ENCODE assay signal across 8 cellular contexts in genomic region chr15:99565281-99566156, GRCh38. TPM values are rescaled to one million over a fixed set of nuclear protein-coding genes. Genes with fewer than 3 reads are reported as not detected.
DNase-seq lines count a peak whose midpoint lies in the region; FAIRE-seq and TF ChIP-seq lines count a peak whose summit lies in the region.

MEF2A (plus strand) TSS chr15:99565984; CDS start chr15:99633120, 67,136 bp downstream.

- peak within 1 kb of the TSS; percentile 100 for H3K4me3 ChIP-seq in Loucy (ENCODE audit: low read length, poor library complexity, severe bottlenecking)
- peak within 1 kb of the TSS; percentile 98 for H3K4me3 ChIP-seq in fibroblast of villous mesenchyme (ENCODE audit: low read depth, low read length)

- peak within 1 kb of the TSS; percentile 99 for H2AFZ ChIP-seq in Loucy (ENCODE audit: low read length)

- peak within 1 kb of the TSS; percentile 94 for H3K4me3 Mint-ChIP-seq in nephron progenitor cell
- peak within 1 kb of the TSS; percentile 98 for H3K4me3 Mint-ChIP-seq in stimulated activated naive CD8-positive, alpha-beta T cell treated with anti-CD3 and anti-CD28 coated beads, Interleukin-15, Interleukin-2, amounts not matched to agents 100 ng/mL and 50 ng/mL, for 24 hours

- no peaks in the 10 kb centered on the region for H3K9me3 ChIP-seq in Loucy (ENCODE audit: insufficient read depth, low read depth, low read length)

- H3K4me2 ChIP-seq in Loucy (ENCODE audit: low read depth, low read length, poor library complexity, severe bottlenecking) = peak within 1 kb of the TSS; percentile 76

- peaks cover 50% of the 10 kb centered on the region for H3K4me1 ChIP-seq in Loucy (ENCODE audit: insufficient read depth, low read length, poor library complexity, severe bottlenecking)

- peaks cover 37% of the 10 kb centered on the region for H4K20me1 ChIP-seq in Loucy (ENCODE audit: insufficient read depth, low read length, poor library complexity, severe bottlenecking)

- no peaks in the 10 kb centered on the region for H3K36me3 ChIP-seq in Loucy (ENCODE audit: insufficient read depth, low read length)

- H3K27ac Mint-ChIP-seq in nephron progenitor cell = peak within 1 kb of the TSS; percentile 99
- peak within 1 kb of the TSS; percentile 95 for H3K27ac Mint-ChIP-seq in stimulated activated naive CD8-positive, alpha-beta T cell treated with anti-CD3 and anti-CD28 coated beads, Interleukin-15, Interleukin-2, amounts not matched to agents 100 ng/mL and 50 ng/mL, for 24 hours

- peaks cover 39% of the 10 kb centered on the region for H3K79me2 ChIP-seq in Loucy (ENCODE audit: insufficient read depth, low read length)

- H3K9ac ChIP-seq in Loucy (ENCODE audit: low read depth, low read length, poor library complexity, severe bottlenecking) = peak within 1 kb of the TSS; percentile 94

- no peaks in the 10 kb centered on the region; the same call in 1 of the 2 replicates for H3F3A ChIP-seq in Loucy (ENCODE audit: low read depth)

- H3K27me3 Mint-ChIP-seq in nephron progenitor cell (ENCODE audit: low read depth, poor library complexity) = peaks cover 8% of the 10 kb centered on the region
- no peaks in the 10 kb centered on the region for H3K27me3 Mint-ChIP-seq in stimulated activated naive CD8-positive, alpha-beta T cell treated with anti-CD3 and anti-CD28 coated beads, Interleukin-15, Interleukin-2, amounts not matched to agents 100 ng/mL and 50 ng/mL, for 24 hours

- no peaks in the 10 kb centered on the region for H3K36me3 Mint-ChIP-seq in nephron progenitor cell (ENCODE audit: low read depth)
- H3K36me3 Mint-ChIP-seq in stimulated activated naive CD8-positive, alpha-beta T cell treated with anti-CD3 and anti-CD28 coated beads, Interleukin-15, Interleukin-2, amounts not matched to agents 100 ng/mL and 50 ng/mL, for 24 hours (ENCODE audit: low read depth) = no peaks in the 10 kb centered on the region

- H3K9me3 Mint-ChIP-seq in nephron progenitor cell = no peaks in the 10 kb centered on the region
- no peaks in the 10 kb centered on the region for H3K9me3 Mint-ChIP-seq in stimulated activated naive CD8-positive, alpha-beta T cell treated with anti-CD3 and anti-CD28 coated beads, Interleukin-15, Interleukin-2, amounts not matched to agents 100 ng/mL and 50 ng/mL, for 24 hours

- no peak for FAIRE-seq in H54 (lab: Jason Lieb, UNC)

- DNase-seq in EL (peak; percentile 92), H54 (ENCODE audit: insufficient read length, low spot score) (peak; percentile 82), SIG-M5 (lab: John Stamatoyannopoulos, UW) (peak; percentile 12), activated gamma-delta T cell (lab: John Stamatoyannopoulos, UW) (peak; percentile 82), fibroblast of villous mesenchyme (ENCODE audit: low read depth) (peak; percentile 95), nephron progenitor cell (peak; percentile 95)

- no peaks in the 10 kb centered on the region for H3K9me2 ChIP-seq in Loucy (replicated peaks; ENCODE audit: low read depth, low read length)

- TF ChIP-seq CTCF in Loucy (conservative IDR thresholded peaks at IDR 0.05; ENCODE audit: low read length) (no peak), fibroblast of villous mesenchyme (IDR thresholded peaks at IDR 0.05; ENCODE audit: insufficient read depth, low read depth, low read length) (no peak), nephron progenitor cell (IDR thresholded peaks at IDR 0.05) (no peak)

- peak; percentile 77 for TF ChIP-seq POLR2A in H54 (IDR thresholded peaks at IDR 0.05; ENCODE audit: low read depth, low read length)

- H3K4me1 Mint-ChIP-seq in nephron progenitor cell = peaks cover 62% of the 10 kb centered on the region
- peaks cover 41% of the 10 kb centered on the region for H3K4me1 Mint-ChIP-seq in stimulated activated naive CD8-positive, alpha-beta T cell treated with anti-CD3 and anti-CD28 coated beads, Interleukin-15, Interleukin-2, amounts not matched to agents 100 ng/mL and 50 ng/mL, for 24 hours (ENCODE audit: low read depth)

- no peaks in the 10 kb centered on the region for H3K27me3 ChIP-seq in Loucy (ENCODE audit: insufficient read depth, low read length, poor library complexity, severe bottlenecking)

RNA-seq across cellular contexts. Expression of gene MEF2A, which starts in this region (rescaled TPM):
- 28.1 and 38.7 TPM in 2 replicates for total RNA-seq in fibroblast of villous mesenchyme

Comparison
In these comparisons a context has a peak if more than half of its experiments do, and no peak if none do; other contexts are left out.
1. Peak in every context shown above with its lines: DNase-seq and H3K4me3 ChIP-seq.
2. DNase-seq: peak in every context shown above with its lines; median percentile 95 in fibroblast of villous mesenchyme; 95 in nephron progenitor cell; 92 in EL; 82 in H54; 82 in activated gamma-delta T cell; 12 in SIG-M5.